In the genomic region with DNA sequence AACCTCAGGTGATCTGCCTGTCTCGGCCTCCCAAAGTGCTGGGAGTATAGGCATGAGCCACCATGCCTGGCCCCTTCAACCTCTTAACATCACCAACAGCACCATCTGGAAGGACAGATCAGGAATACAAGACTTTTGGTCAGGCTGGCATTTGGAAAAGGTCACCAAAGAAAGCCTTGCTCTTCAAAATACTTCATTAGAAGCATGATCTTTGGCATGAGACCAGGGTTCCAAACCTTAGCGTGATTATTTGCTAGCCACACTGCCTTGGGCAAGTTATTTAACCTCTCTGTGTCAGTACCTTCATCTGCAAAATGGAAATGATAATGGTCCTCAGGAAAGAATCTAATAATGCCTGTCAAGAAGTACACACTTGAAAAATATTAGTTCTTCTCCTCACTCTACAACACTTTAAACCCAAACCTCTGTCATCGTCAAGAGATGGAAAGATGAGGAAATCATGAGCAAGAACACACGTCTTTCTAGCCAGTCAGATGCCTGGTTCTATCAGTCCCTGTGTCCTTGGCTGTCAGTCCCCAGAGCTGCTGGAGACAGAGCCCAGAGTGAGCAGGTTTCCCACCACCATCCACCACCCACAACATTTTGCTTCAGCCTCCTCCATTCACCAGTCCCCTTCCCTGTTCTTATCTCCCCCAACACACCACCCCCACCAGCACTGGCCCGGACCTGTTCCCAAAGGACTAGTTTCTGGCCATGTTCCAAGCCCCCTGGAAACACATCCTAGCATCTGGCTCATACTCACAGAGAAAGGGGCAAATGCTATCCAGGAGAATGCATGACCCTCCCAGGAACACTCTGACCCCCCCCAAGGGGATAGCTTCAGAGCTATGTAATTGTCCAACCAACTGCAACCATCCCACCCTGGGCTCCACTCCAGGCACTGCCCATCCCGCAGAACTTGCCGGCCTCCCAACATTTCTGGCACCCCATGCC, we compare ENCODE assay signal across 11 cellular contexts. TPM values are rescaled to one million over a fixed set of nuclear protein-coding genes. Genes with fewer than 3 reads are reported as not detected.
DNase-seq lines count a peak whose midpoint lies in the region; ATAC-seq and TF ChIP-seq lines count a peak whose summit lies in the region.
"Had no signal": no experiment of that assay in that cellular context is flagged by ENCODE, and none has a peak within 500 bp of the region (broad histone marks: within the 10 kb centered on the region; RNA-seq: fewer than 3 reads in every experiment).

No MANE protein-coding gene starts in this region.

- H2BK12ac ChIP-seq in H9 (ENCODE audit: insufficient read length, low read depth, low read length): no peak overlapping the region

- no peak overlapping the region for H4K91ac ChIP-seq in H9 (ENCODE audit: insufficient read length, low read depth, low read length)

- peaks cover 6% of the 10 kb centered on the region for H3K23me2 ChIP-seq in H9 (ENCODE audit: insufficient read length, low read depth, low read length, poor library complexity, severe bottlenecking)

- H3T11ph ChIP-seq in H9 (ENCODE audit: low read length): no peak overlapping the region

- H3K4me3 ChIP-seq in breast epithelium (peak overlapping the region; percentile 89 to 92 (median 92)), skeletal muscle cell (ENCODE audit: low read depth, low read length) (peak overlapping the region; percentile 82)

- H3K27me3 Mint-ChIP-seq in H9 (ENCODE audit: low read depth): peaks cover 7% of the 10 kb centered on the region
- peaks cover 41% of the 10 kb centered on the region for H3K27me3 Mint-ChIP-seq in activated naive CD4-positive, alpha-beta T cell treated with anti-CD3 and anti-CD28 coated beads for 36 hours (ENCODE audit: low read depth)

- ATAC-seq in left ventricle myocardium superior (peak; percentile 81), GM21786 (IDR thresholded peaks at IDR 0.05; ENCODE audit: unreplicated experiment) (no peak), GM21526 (IDR thresholded peaks at IDR 0.05; ENCODE audit: low FRiP score, unreplicated experiment) (no peak)
- ATAC-seq: naive thymus-derived CD8-positive, alpha-beta T cell had no signal

- no peak overlapping the region for H3K9ac ChIP-seq in H9 (ENCODE audit: extremely low read depth, insufficient read length, low read length)

- H3K4me3 Mint-ChIP-seq in H9: peak overlapping the region; percentile 90 to 97
- no peak overlapping the region for H3K4me3 Mint-ChIP-seq in activated naive CD4-positive, alpha-beta T cell treated with anti-CD3 and anti-CD28 coated beads for 36 hours

- no peak overlapping the region for H4K8ac ChIP-seq in H9 (replicated peaks; ENCODE audit: insufficient read length, low read depth, low read length)

- H3K9me3 Mint-ChIP-seq in H9: no peaks in the 10 kb centered on the region
- H3K9me3 Mint-ChIP-seq in activated naive CD4-positive, alpha-beta T cell treated with anti-CD3 and anti-CD28 coated beads for 36 hours: no peaks in the 10 kb centered on the region
- H3K9me3 Mint-ChIP-seq: naive thymus-derived CD8-positive, alpha-beta T cell had no signal

- no peak for TF ChIP-seq POLR2A in breast epithelium (IDR thresholded peaks at IDR 0.05)

- H4K20me1 ChIP-seq in H9 (ENCODE audit: control insufficient read depth, insufficient read depth, insufficient read length): no peaks in the 10 kb centered on the region

- H2BK120ac ChIP-seq in H9 (ENCODE audit: low read depth, low read length, poor library complexity, severe bottlenecking): no peak overlapping the region

- no peaks in the 10 kb centered on the region for H3K79me2 ChIP-seq in H9 (ENCODE audit: insufficient read depth, low read length)

- H2AK5ac ChIP-seq in H9 (ENCODE audit: insufficient read length, low read length): no peak overlapping the region

- H3K56ac ChIP-seq in H9 (ENCODE audit: insufficient read length, low read depth, low read length): no peak overlapping the region

- H2BK15ac ChIP-seq in H9 (ENCODE audit: low read depth, low read length): no peak overlapping the region

- no peak overlapping the region for H3K4ac ChIP-seq in H9 (ENCODE audit: low read depth, low read length)

- H3K4me1 ChIP-seq in H9 (ENCODE audit: insufficient read depth, low read length) (no peaks in the 10 kb centered on the region), breast epithelium (peaks cover 0 to 16% of the 10 kb centered on the region in 2 donors)

- H3K9me3 ChIP-seq in H9 (ENCODE audit: control insufficient read depth, low read depth, low read length): no peaks in the 10 kb centered on the region
- H3K9me3 ChIP-seq in breast epithelium: no peaks in the 10 kb centered on the region

- CTCF ChIA-PET in activated naive CD4-positive, alpha-beta T cell treated with anti-CD3 and anti-CD28 coated beads for 36 hours (lab: Charles Lee): no interaction called here

- WGBS in H9 (ENCODE audit: extremely low coverage, insufficient read length, low lambda C conversion rate): no CpG with 5 or more reads among the region's 7 CpGs

- H3K18ac ChIP-seq in H9 (ENCODE audit: insufficient read length, low read depth, low read length): no peak overlapping the region

- H3K4me2 ChIP-seq in H9 (ENCODE audit: insufficient read depth, insufficient read length, low read length): no peak overlapping the region

- H3K36me3 ChIP-seq in breast epithelium: no peaks in the 10 kb centered on the region

- peaks cover 0 to 8% (median 3%) of the 10 kb centered on the region in 3 experiments; a peak in 4 of 7 replicates for H3K36me3 Mint-ChIP-seq in H9 (ENCODE audit: insufficient read depth in 1 of 3, low read depth in 3 of 3)
- no peaks in the 10 kb centered on the region for H3K36me3 Mint-ChIP-seq in activated naive CD4-positive, alpha-beta T cell treated with anti-CD3 and anti-CD28 coated beads for 36 hours (ENCODE audit: low read depth)

- H2BK20ac ChIP-seq in H9 (ENCODE audit: low read depth, low read length, poor library complexity, severe bottlenecking): no peak overlapping the region

- TF ChIP-seq CTCF in H9 (conservative IDR thresholded peaks at IDR 0.05): no peak
- no peak for TF ChIP-seq CTCF in breast epithelium (IDR thresholded peaks at IDR 0.05)

- no peak overlapping the region for H3K23ac ChIP-seq in H9 (ENCODE audit: insufficient read length, low read depth, low read length)

- intact Hi-C loops in breast epithelium (cut with DNase I; ENCODE audit: low total_unique reads) (no loop called here), left ventricle myocardium superior (cut with micrococcal nuclease) (no loop called here)
- intact Hi-C loops in activated naive CD4-positive, alpha-beta T cell treated with anti-CD3 and anti-CD28 coated beads for 36 hours (cut with micrococcal nuclease): no loop called here

- H3K4me1 Mint-ChIP-seq in H9: peaks cover 25 to 39% of the 10 kb centered on the region in 2 experiments
- peaks cover 4% of the 10 kb centered on the region for H3K4me1 Mint-ChIP-seq in activated naive CD4-positive, alpha-beta T cell treated with anti-CD3 and anti-CD28 coated beads for 36 hours (ENCODE audit: low read depth)

- no peaks in the 10 kb centered on the region for H3K79me1 ChIP-seq in H9 (ENCODE audit: insufficient read depth, low read depth, low read length, poor library complexity, severe bottlenecking)

- no peak overlapping the region for H3K14ac ChIP-seq in H9 (ENCODE audit: insufficient read depth, low read length)

- H3K27me3 ChIP-seq in H9 (ENCODE audit: insufficient read depth, low read length): no peaks in the 10 kb centered on the region; the same call in 1 of the 2 replicates
- H3K27me3 ChIP-seq in breast epithelium: no peaks in the 10 kb centered on the region

- H4K5ac ChIP-seq in H9 (ENCODE audit: insufficient read length, low read depth, low read length): no peak overlapping the region

- DNase-seq in H9 (no peak), breast epithelium (ENCODE audit: low spot score in 2 of 2) (no peak), left ventricle myocardium superior (peak; percentile 74), skeletal muscle cell (ENCODE audit: low read depth) (no peak), RKO (ENCODE audit: low spot score) (no peak)
- DNase-seq in activated naive CD4-positive, alpha-beta T cell treated with anti-CD3 and anti-CD28 coated beads for 36 hours: no peak
- DNase-seq: DMS79 treated with DMSO at 0.1 percent for 48 hours; naive thymus-derived CD8-positive, alpha-beta T cell; NCI-H1417 had no signal

- no peak overlapping the region for H3K27ac Mint-ChIP-seq in H9
- H3K27ac Mint-ChIP-seq in activated naive CD4-positive, alpha-beta T cell treated with anti-CD3 and anti-CD28 coated beads for 36 hours: no peak overlapping the region

- no peak overlapping the region for H2AFZ ChIP-seq in H9 (ENCODE audit: low read length)

- no peak overlapping the region for H2BK5ac ChIP-seq in H9 (ENCODE audit: insufficient read length, low read length)

- H3K27ac ChIP-seq in H9 (ENCODE audit: insufficient read length, low read depth, low read length): no peak overlapping the region
- H3K27ac ChIP-seq in breast epithelium: peak overlapping the region; percentile 96 to 98

RNA-seq across cellular contexts. Expression of gene ADCY6, which starts 2.0 kb away (rescaled TPM):
- 30.2 and 31.1 TPM in 2 replicates for total RNA-seq in H9 (2021)
- 10 to 100 TPM; 42.0 to 61.4 (median 46.7) TPM for total RNA-seq in breast epithelium
- 57.0 TPM for total RNA-seq in left ventricle myocardium superior
- under 1 TPM; 0.05 to 0.15 TPM for total RNA-seq in activated naive CD4-positive, alpha-beta T cell treated with anti-CD3 and anti-CD28 coated beads for 36 hours
- total RNA-seq: naive thymus-derived CD8-positive, alpha-beta T cell had no signal

RNA-seq across cellular contexts. Expression of gene CACNB3, which starts 31.4 kb away (rescaled TPM):
- 34.9 and 35.1 TPM in 2 replicates for total RNA-seq in H9 (2021)
- 10 to 100 TPM in 2 of 3 donors, 1 to 10 TPM in 1; 4.0 to 17.0 (median 10.8) TPM for total RNA-seq in breast epithelium
- total RNA-seq in left ventricle myocardium superior: 4.4 TPM
- total RNA-seq in activated naive CD4-positive, alpha-beta T cell treated with anti-CD3 and anti-CD28 coated beads for 36 hours: 10 to 100 TPM in 1 of 2 experiments, 1 to 10 TPM in 1; 9.5 to 10.0 TPM

Comparison
In these comparisons a context has a peak if more than half of its experiments do, and no peak if none do; other contexts are left out.
1. RNA of gene ADCY6, which starts 2.0 kb away (total RNA-seq): 57.0 TPM in left ventricle myocardium superior (single experiment), 42.0 to 61.4 TPM in breast epithelium and 30.2 to 31.1 TPM in H9; 0.05 to 0.15 TPM in activated naive CD4-positive, alpha-beta T cell treated with anti-CD3 and anti-CD28 coated beads for 36 hours; every median in the first group is over 10 times any median in the second.